21 cellular contexts compared by ENCODE assay signal in the genomic region with DNA sequence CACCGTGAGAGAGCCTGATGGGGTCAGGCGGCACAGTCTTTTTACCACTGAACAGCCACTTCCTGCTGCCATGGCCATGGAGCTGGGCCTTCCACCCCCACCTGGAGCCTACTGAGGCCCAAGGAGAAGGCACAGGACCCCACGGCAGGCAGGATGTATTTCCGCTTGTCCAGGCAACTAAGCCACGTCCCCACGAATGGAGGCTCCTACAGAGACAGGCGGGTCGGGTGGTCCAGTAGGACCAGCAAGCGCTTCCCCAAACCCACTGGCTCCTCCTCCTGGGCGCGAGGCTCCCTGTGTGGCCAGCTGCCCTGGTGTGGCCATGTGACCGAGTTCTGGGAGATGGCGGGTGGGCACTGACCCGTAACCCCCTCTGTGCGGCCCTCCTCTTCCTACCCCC.
DNase-seq lines count a peak whose midpoint lies in the region; ATAC-seq and TF ChIP-seq lines count a peak whose summit lies in the region.
"Had no signal": no experiment of that assay in that cellular context is flagged by ENCODE, and none has a peak within 500 bp of the region (broad histone marks: within the 10 kb centered on the region; RNA-seq: fewer than 3 reads in every experiment).

No MANE protein-coding gene starts in this region.

- DNase-seq in activated naive CD4-positive, alpha-beta T cell treated with anti-CD3 and anti-CD28 coated beads, Interleukin-2, amount 10 ng/mL, durations not matched to agents 7 days and 5 days, result no peak
- no peak for DNase-seq in activated naive CD4-positive, alpha-beta T cell treated with Interleukin-2 at 50 U/mL for 16 hours
- DNase-seq in activated naive CD8-positive, alpha-beta T cell treated with anti-CD3 and anti-CD28 coated beads for 36 hours, result no peak
- no peak for DNase-seq in stimulated activated effector memory CD8-positive, alpha-beta T cell treated with anti-CD3 and anti-CD28 coated beads, Interleukin-12 subunit alpha, Interleukin-12 subunit beta, amount 100 ng/mL, for 72 hours (ENCODE audit: low spot score in 2 of 2)
- DNase-seq in EL, result no peak
- DNase-seq: activated T-cell treated with anti-CD3 and anti-CD28 coated beads, Interleukin-2, amount 50 U/mL, for 4 hours; CD8-positive, alpha-beta T cell; DMS 273 treated with DMSO at 0.1 percent for 48 hours; esophagus squamous epithelium; left colon; mesenchymal stem cell; NCI-H1417; NCI-H2081 treated with DMSO at 0.1 percent for 48 hours; NCI-H345; NCI-H748 treated with DMSO at 0.1 percent for 48 hours; stimulated activated CD4-positive, alpha-beta T cell treated with anti-CD3 and anti-CD28 coated beads, Interleukin-1b, Interleukin-23, amount 100 ng/mL, for 48 hours; stimulated activated naive B cell treated with anti-CD40 and anti-IgM and Interleukin-4, amounts not matched to agents 10 μg/mL and 1 μg/mL and 100 μg/mL, for 72 hours; thyroid gland had no signal

- no peaks in the 10 kb centered on the region for H3K9me3 Mint-ChIP-seq in activated naive CD4-positive, alpha-beta T cell treated with anti-CD3 and anti-CD28 coated beads, Interleukin-2, amount 10 ng/mL, durations not matched to agents 7 days and 5 days
- H3K9me3 Mint-ChIP-seq in activated naive CD8-positive, alpha-beta T cell treated with anti-CD3 and anti-CD28 coated beads for 36 hours, result no peaks in the 10 kb centered on the region
- no peaks in the 10 kb centered on the region for H3K9me3 Mint-ChIP-seq in stimulated activated effector memory CD8-positive, alpha-beta T cell treated with anti-CD3 and anti-CD28 coated beads, Interleukin-12 subunit alpha, Interleukin-12 subunit beta, amount 100 ng/mL, for 72 hours
- H3K9me3 Mint-ChIP-seq: activated T-cell treated with anti-CD3 and anti-CD28 coated beads, Interleukin-2, amount 50 U/mL, for 4 hours; CD8-positive, alpha-beta T cell; stimulated activated naive B cell treated with anti-CD40 and anti-IgM and Interleukin-4, amounts not matched to agents 10 μg/mL and 1 μg/mL and 100 μg/mL, for 72 hours had no signal

- ATAC-seq in stimulated activated effector memory CD8-positive, alpha-beta T cell treated with anti-CD3 and anti-CD28 coated beads, Interleukin-12 subunit alpha, Interleukin-12 subunit beta, amount 100 ng/mL, for 72 hours, result no peak
- ATAC-seq in GM21390 (IDR thresholded peaks at IDR 0.05; ENCODE audit: unreplicated experiment), result no peak
- ATAC-seq: activated T-cell treated with anti-CD3 and anti-CD28 coated beads, Interleukin-2, amount 50 U/mL, for 4 hours; CD8-positive, alpha-beta T cell; K562; left colon; stimulated activated naive B cell treated with anti-CD40 and anti-IgM and Interleukin-4, amounts not matched to agents 10 μg/mL and 1 μg/mL and 100 μg/mL, for 72 hours had no signal

- H3K4me3 Mint-ChIP-seq in activated naive CD4-positive, alpha-beta T cell treated with anti-CD3 and anti-CD28 coated beads, Interleukin-2, amount 10 ng/mL, durations not matched to agents 7 days and 5 days, result no peak overlapping the region
- no peak overlapping the region for H3K4me3 Mint-ChIP-seq in activated naive CD8-positive, alpha-beta T cell treated with anti-CD3 and anti-CD28 coated beads for 36 hours
- no peak overlapping the region for H3K4me3 Mint-ChIP-seq in stimulated activated effector memory CD8-positive, alpha-beta T cell treated with anti-CD3 and anti-CD28 coated beads, Interleukin-12 subunit alpha, Interleukin-12 subunit beta, amount 100 ng/mL, for 72 hours
- H3K4me3 Mint-ChIP-seq: activated T-cell treated with anti-CD3 and anti-CD28 coated beads, Interleukin-2, amount 50 U/mL, for 4 hours; CD8-positive, alpha-beta T cell; stimulated activated naive B cell treated with anti-CD40 and anti-IgM and Interleukin-4, amounts not matched to agents 10 μg/mL and 1 μg/mL and 100 μg/mL, for 72 hours had no signal

- peaks cover 79% of the 10 kb centered on the region for H3K36me3 Mint-ChIP-seq in activated naive CD4-positive, alpha-beta T cell treated with anti-CD3 and anti-CD28 coated beads, Interleukin-2, amount 10 ng/mL, durations not matched to agents 7 days and 5 days
- H3K36me3 Mint-ChIP-seq in activated naive CD8-positive, alpha-beta T cell treated with anti-CD3 and anti-CD28 coated beads for 36 hours, result peaks cover 55% of the 10 kb centered on the region
- H3K36me3 Mint-ChIP-seq in stimulated activated effector memory CD8-positive, alpha-beta T cell treated with anti-CD3 and anti-CD28 coated beads, Interleukin-12 subunit alpha, Interleukin-12 subunit beta, amount 100 ng/mL, for 72 hours, result peaks cover 100% of the 10 kb centered on the region

- H3K4me1 Mint-ChIP-seq in activated naive CD4-positive, alpha-beta T cell treated with anti-CD3 and anti-CD28 coated beads, Interleukin-2, amount 10 ng/mL, durations not matched to agents 7 days and 5 days, result peaks cover 30% of the 10 kb centered on the region
- peaks cover 39% of the 10 kb centered on the region for H3K4me1 Mint-ChIP-seq in activated naive CD8-positive, alpha-beta T cell treated with anti-CD3 and anti-CD28 coated beads for 36 hours
- H3K4me1 Mint-ChIP-seq in stimulated activated effector memory CD8-positive, alpha-beta T cell treated with anti-CD3 and anti-CD28 coated beads, Interleukin-12 subunit alpha, Interleukin-12 subunit beta, amount 100 ng/mL, for 72 hours, result peaks cover 34% of the 10 kb centered on the region

- H3K27me3 Mint-ChIP-seq in activated naive CD4-positive, alpha-beta T cell treated with anti-CD3 and anti-CD28 coated beads, Interleukin-2, amount 10 ng/mL, durations not matched to agents 7 days and 5 days, result no peaks in the 10 kb centered on the region
- H3K27me3 Mint-ChIP-seq in activated naive CD8-positive, alpha-beta T cell treated with anti-CD3 and anti-CD28 coated beads for 36 hours, result no peaks in the 10 kb centered on the region
- H3K27me3 Mint-ChIP-seq: stimulated activated naive B cell treated with anti-CD40 and anti-IgM and Interleukin-4, amounts not matched to agents 10 μg/mL and 1 μg/mL and 100 μg/mL, for 72 hours had no signal

- CTCF ChIA-PET in activated naive CD4-positive, alpha-beta T cell treated with anti-CD3 and anti-CD28 coated beads, Interleukin-2, amount 10 ng/mL, durations not matched to agents 7 days and 5 days (lab: Charles Lee), result interaction anchor here (1.0 kb wide), 1 partner anchor 164 kb away, joined by 5 read pairs; no protein-coding TSS in a partner anchor

- peak; percentile 25 for TF ChIP-seq POLR2A in GM19193 (IDR thresholded peaks at IDR 0.05; ENCODE audit: extremely low read depth, insufficient read depth, insufficient read length)

- H3K27ac Mint-ChIP-seq in activated naive CD4-positive, alpha-beta T cell treated with anti-CD3 and anti-CD28 coated beads, Interleukin-2, amount 10 ng/mL, durations not matched to agents 7 days and 5 days, result peak overlapping the region; percentile 49
- H3K27ac Mint-ChIP-seq in activated naive CD8-positive, alpha-beta T cell treated with anti-CD3 and anti-CD28 coated beads for 36 hours, result peak overlapping the region; percentile 69
- H3K27ac Mint-ChIP-seq in stimulated activated effector memory CD8-positive, alpha-beta T cell treated with anti-CD3 and anti-CD28 coated beads, Interleukin-12 subunit alpha, Interleukin-12 subunit beta, amount 100 ng/mL, for 72 hours, result peak overlapping the region; percentile 90
